19 cellular contexts compared by ENCODE assay signal in the genomic region with DNA sequence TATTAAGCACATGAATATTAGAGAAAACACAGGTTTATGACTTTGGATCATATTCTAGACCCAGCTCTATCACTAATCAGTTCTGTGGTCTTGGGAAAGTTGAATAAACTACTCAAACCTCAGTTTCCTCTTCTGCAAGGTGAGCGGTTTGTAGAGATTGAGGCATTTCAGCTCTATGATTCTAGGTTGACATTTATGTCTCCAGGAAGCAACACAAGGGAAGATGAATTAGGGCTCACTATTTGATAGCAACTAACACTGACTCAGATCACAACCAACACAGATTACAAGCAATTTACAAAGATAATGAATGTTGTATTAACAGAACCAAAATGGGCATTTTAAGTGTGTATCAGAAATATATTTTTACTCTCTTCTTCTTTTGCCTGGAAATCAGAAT. TPM values are rescaled to one million over a fixed set of nuclear protein-coding genes. Genes with fewer than 3 reads are reported as not detected.
"Had no signal": no experiment of that assay in that cellular context is flagged by ENCODE, and none has a peak within 500 bp of the region (broad histone marks: within the 10 kb centered on the region; RNA-seq: fewer than 3 reads in every experiment).

No MANE protein-coding gene starts in this region.

- DNase-seq: IMR-90, Kasumi-1, MM.1S, NCI-H1092 treated with DMSO at 0.1 percent for 48 hours, NCI-H1436, NCI-H187, NCI-H2029, NCI-H2081 treated with DMSO at 0.1 percent for 48 hours, NCI-H2171, NCI-H226, NCI-H446, NCI-H510A, NCI-H524 treated with DMSO at 0.1 percent for 48 hours, NCI-H69, NCI-H774, Right ventricle myocardium superior, RPMI8226, SIG-M5 had no signal

- ATAC-seq: K562 had no signal

RNA-seq across cellular contexts. Expression of a gene that starts 21.9 kb away (rescaled TPM):
- total RNA-seq: Right ventricle myocardium superior had no signal
